Comparison of ENCODE assay signal across 10 cellular contexts in genomic region chr9:88747768-88748167, GRCh38.
DNase-seq lines count a peak whose midpoint lies in the region; ATAC-seq, FAIRE-seq and TF ChIP-seq lines count a peak whose summit lies in the region.
"Had no signal": no experiment of that assay in that cellular context is flagged by ENCODE, and none has a peak within 500 bp of the region (broad histone marks: within the 10 kb centered on the region; RNA-seq: fewer than 3 reads in every experiment).

No MANE protein-coding gene starts in this region.

- H3K4me1 Mint-ChIP-seq in osteocyte (ENCODE audit: unreplicated experiment), result peaks cover 54% of the 10 kb centered on the region

- peak overlapping the region; percentile 83 for H3K27ac Mint-ChIP-seq in osteocyte (ENCODE audit: unreplicated experiment)

- H3K27ac ChIP-seq in fibroblast of lung (ENCODE audit: insufficient read depth, low read length), result peak overlapping the region; percentile 65

- no peak for ATAC-seq in HG03135 (IDR thresholded peaks at IDR 0.05; ENCODE audit: unreplicated experiment)
- no peak for ATAC-seq in HG02870 (IDR thresholded peaks at IDR 0.05; ENCODE audit: unreplicated experiment)

- no peak overlapping the region for H3K4me3 Mint-ChIP-seq in osteocyte (ENCODE audit: unreplicated experiment)
- H3K4me3 Mint-ChIP-seq: type B pancreatic cell had no signal

- H3K27me3 Mint-ChIP-seq in osteocyte (ENCODE audit: unreplicated experiment), result no peaks in the 10 kb centered on the region

- no peak for FAIRE-seq in RCC 7860 (lab: Jason Lieb, UNC)

- no peaks in the 10 kb centered on the region for H3K27me3 ChIP-seq in fibroblast of lung (ENCODE audit: control insufficient read depth, insufficient read depth, low read length)

- no peaks in the 10 kb centered on the region for H3K36me3 Mint-ChIP-seq in osteocyte (ENCODE audit: unreplicated experiment)
- H3K36me3 Mint-ChIP-seq: type B pancreatic cell had no signal

- no peaks in the 10 kb centered on the region for H4K20me1 ChIP-seq in fibroblast of lung (ENCODE audit: control insufficient read depth, extremely low read depth, insufficient read depth, low read length)

- no peaks in the 10 kb centered on the region for H3K79me2 ChIP-seq in fibroblast of lung (ENCODE audit: control insufficient read depth, insufficient read depth, low read length)
- H3K79me2 ChIP-seq: parathyroid adenoma had no signal

- H3K4me3 ChIP-seq in fibroblast of lung (replicated peaks in 1 of 4; ENCODE audit: control extremely low read depth in 1 of 4, insufficient read depth in 1 of 4, low read depth in 3 of 4, low read length in 4 of 4), result no peak overlapping the region

- H3K36me3 ChIP-seq in fibroblast of lung (ENCODE audit: control insufficient read depth, insufficient read depth, low read length), result no peaks in the 10 kb centered on the region

- DNase-seq in GM04503 (ENCODE audit: low read depth) (peak; percentile 84), RCC 7860 (ENCODE audit: low spot score) (peak; percentile 31), fibroblast of lung (ENCODE audit: low read depth in 2 of 2) (peak; percentile 94), osteocyte (ENCODE audit: extremely low spot score, unreplicated experiment) (no peak), DMS79 (lab: John Stamatoyannopoulos, UW) (no peak), posterior vena cava (ENCODE audit: low spot score) (no peak)

- H3K4me2 ChIP-seq in fibroblast of lung (ENCODE audit: extremely low read depth, insufficient read depth, low read length), result no peak overlapping the region

- H3K9me3 ChIP-seq in fibroblast of lung (ENCODE audit: control insufficient read depth, insufficient read depth, low read depth, low read length), result no peaks in the 10 kb centered on the region

- H3K9ac ChIP-seq in fibroblast of lung (ENCODE audit: insufficient read depth, low read length), result no peak overlapping the region
- H3K9ac ChIP-seq: parathyroid adenoma had no signal

- H3K9me3 Mint-ChIP-seq in osteocyte (ENCODE audit: unreplicated experiment), result no peaks in the 10 kb centered on the region
- H3K9me3 Mint-ChIP-seq: type B pancreatic cell had no signal

- intact Hi-C loops in posterior vena cava (cut with DNase I), result loop anchor here in 1 of 2 donors (10.0 kb wide), 1 partner anchor 153 kb away; no protein-coding TSS in a partner anchor

- peaks cover 32% of the 10 kb centered on the region for H3K4me1 ChIP-seq in fibroblast of lung (ENCODE audit: control insufficient read depth, extremely low read depth, insufficient read depth, low read length)
- H3K4me1 ChIP-seq: parathyroid adenoma had no signal

- TF ChIP-seq CTCF in fibroblast of lung (conservative IDR thresholded peaks at IDR 0.05 in 1 of 2, IDR thresholded peaks at IDR 0.05 in 1 of 2; ENCODE audit: low read depth in 1 of 2, low read length in 2 of 2) (peak in 1 of 2 donors; percentile 2), osteocyte (IDR thresholded peaks at IDR 0.05) (no peak)

- no peak overlapping the region for H2AFZ ChIP-seq in fibroblast of lung (ENCODE audit: low read length)

Comparison
In these comparisons a context has a peak if more than half of its experiments do, and no peak if none do; other contexts are left out.
1. DNase-seq: peak in GM04503 (single experiment), RCC 7860 (single experiment) and fibroblast of lung (2 of 2); none in osteocyte (single experiment), DMS79 (single experiment) and posterior vena cava (single experiment).